12 cellular contexts compared by ENCODE assay signal in genomic region chr21:42039470-42039901, GRCh38. TPM values are rescaled to one million over a fixed set of nuclear protein-coding genes. Genes with fewer than 3 reads are reported as not detected.
A peak's percentile ranks its signal among the peaks of the same experiment; 100 is the strongest.
DNase-seq lines count a peak whose midpoint lies in the region; ATAC-seq and TF ChIP-seq lines count a peak whose summit lies in the region.
"Had no signal": no experiment of that assay in that cellular context is flagged by ENCODE, and none has a peak within 500 bp of the region (broad histone marks: within the 10 kb centered on the region; RNA-seq: fewer than 3 reads in every experiment).

No MANE protein-coding gene starts in this region.

- H3K36me3 Mint-ChIP-seq in immature natural killer cell, result no peaks in the 10 kb centered on the region

- H3K27me3 Mint-ChIP-seq in immature natural killer cell (ENCODE audit: low read depth in 3 of 3), result peaks cover 0 to 1% (median 0%) of the 10 kb centered on the region in 3 donors
- H3K27me3 Mint-ChIP-seq: stimulated activated naive CD8-positive, alpha-beta T cell treated with anti-CD3 and anti-CD28 coated beads, Interleukin-15, amount 100 ng/mL, for 72 hours had no signal

- DNase-seq in sciatic nerve (ENCODE audit: low spot score), result no peak
- no peak for DNase-seq in SKM-1 treated with dmso at 0.1 percent for 144 hours (lab: John Stamatoyannopoulos, UW; ENCODE audit: unreplicated experiment)
- DNase-seq in foreskin melanocyte, result no peak
- DNase-seq in immature natural killer cell, result no peak
- DNase-seq in T-helper 1 cell, result no peak
- DNase-seq: COR-L47; endodermal cell; mesendoderm; stimulated activated naive CD8-positive, alpha-beta T cell treated with anti-CD3 and anti-CD28 coated beads, Interleukin-15, amount 100 ng/mL, for 72 hours had no signal

- TF ChIP-seq CTCF in WI38 (IDR thresholded peaks at IDR 0.05; ENCODE audit: low read depth, low read length) (no peak), gastroesophageal sphincter (IDR thresholded peaks at IDR 0.05) (no peak)

- H3K27ac Mint-ChIP-seq in immature natural killer cell, result no peak overlapping the region
- H3K27ac Mint-ChIP-seq: endodermal cell; stimulated activated naive CD8-positive, alpha-beta T cell treated with anti-CD3 and anti-CD28 coated beads, Interleukin-15, amount 100 ng/mL, for 72 hours had no signal

- H3K4me1 Mint-ChIP-seq in immature natural killer cell, result no peaks in the 10 kb centered on the region

- H3K9me3 Mint-ChIP-seq in immature natural killer cell, result no peaks in the 10 kb centered on the region
- H3K9me3 Mint-ChIP-seq: stimulated activated naive CD8-positive, alpha-beta T cell treated with anti-CD3 and anti-CD28 coated beads, Interleukin-15, amount 100 ng/mL, for 72 hours had no signal

- H3K4me1 ChIP-seq in BLaER1 treated with 17β-estradiol and CSF1 and Interleukin-3, amounts not matched to agents 10 nM and 100 nM, result peaks cover 5 to 33% (median 18%) of the 10 kb centered on the region in 10 experiments; a peak in 18 of 20 replicates
- peaks cover 0 to 7% (median 0%) of the 10 kb centered on the region in 3 donors for H3K4me1 ChIP-seq in gastroesophageal sphincter

- H3K4me2 ChIP-seq in BLaER1 treated with 17β-estradiol and CSF1 and Interleukin-3, amounts not matched to agents 10 nM and 100 nM, result peak overlapping the region; percentile 6 to 85 (median 67); a peak in 20 of 22 replicates

- ATAC-seq in gastroesophageal sphincter (peak; percentile 77), sciatic nerve (peak; percentile 74)
- ATAC-seq: stimulated activated naive CD8-positive, alpha-beta T cell treated with anti-CD3 and anti-CD28 coated beads, Interleukin-15, amount 100 ng/mL, for 72 hours had no signal

- intact Hi-C loops in sciatic nerve (cut with DNase I), result no loop called here

- no peaks in the 10 kb centered on the region for H4K20me1 ChIP-seq in BLaER1 treated with 17β-estradiol and CSF1 and Interleukin-3, amounts not matched to agents 10 nM and 100 nM

- H3K4me3 Mint-ChIP-seq in immature natural killer cell, result no peak overlapping the region
- H3K4me3 Mint-ChIP-seq: endodermal cell; stimulated activated naive CD8-positive, alpha-beta T cell treated with anti-CD3 and anti-CD28 coated beads, Interleukin-15, amount 100 ng/mL, for 72 hours had no signal

- no peak overlapping the region for H3K4me3 ChIP-seq in BLaER1 treated with 17β-estradiol and CSF1 and Interleukin-3, amounts not matched to agents 10 nM and 100 nM
- H3K4me3 ChIP-seq in WI38 (ENCODE audit: low read depth, low read length), result peak overlapping the region; percentile 36
- H3K4me3 ChIP-seq in gastroesophageal sphincter, result no peak overlapping the region

- TF ChIP-seq EP300 in gastroesophageal sphincter (IDR thresholded peaks at IDR 0.05), result no peak

- no peaks in the 10 kb centered on the region for H3K27me3 ChIP-seq in BLaER1 treated with 17β-estradiol and CSF1 and Interleukin-3, amounts not matched to agents 10 nM and 100 nM
- no peaks in the 10 kb centered on the region for H3K27me3 ChIP-seq in gastroesophageal sphincter

- H3K27ac ChIP-seq in BLaER1 treated with 17β-estradiol and CSF1 and Interleukin-3, amounts not matched to agents 10 nM and 100 nM, result 0 out of 22 replicates have a peak overlapping the region, but pooled peaks of 2 of the 11 experiments have one; percentile 5 to 18
- no peak overlapping the region for H3K27ac ChIP-seq in gastroesophageal sphincter

- H3K9ac ChIP-seq in BLaER1 treated with 17β-estradiol and CSF1 and Interleukin-3, amounts not matched to agents 10 nM and 100 nM, result peak overlapping the region in 1 of 11 experiments; percentile 25; a peak in 1 of 22 replicates

- H3K36me3 ChIP-seq in BLaER1 treated with 17β-estradiol and CSF1 and Interleukin-3, amounts not matched to agents 10 nM and 100 nM, result no peaks in the 10 kb centered on the region
- H3K36me3 ChIP-seq in gastroesophageal sphincter, result no peaks in the 10 kb centered on the region

- peaks cover 0 to 5% (median 0%) of the 10 kb centered on the region in 11 experiments; a peak in 2 of 22 replicates for H3K9me3 ChIP-seq in BLaER1 treated with 17β-estradiol and CSF1 and Interleukin-3, amounts not matched to agents 10 nM and 100 nM (replicated peaks in 1 of 11)
- H3K9me3 ChIP-seq in gastroesophageal sphincter, result peaks cover 0 to 4% (median 0%) of the 10 kb centered on the region in 3 donors

- TF ChIP-seq POLR2A in gastroesophageal sphincter (IDR thresholded peaks at IDR 0.05), result no peak

- 28 to 33% methylated on average over 2 to 3 of the region's 5 CpGs for WGBS in gastroesophageal sphincter (ENCODE audit: low coverage in 1 of 2), 2 donors

RNA-seq across cellular contexts. Expression of gene ZBTB21, which starts 29.3 kb away (rescaled TPM):
- total RNA-seq in gastroesophageal sphincter (10 to 100 TPM in 2 of 4 donors, 1 to 10 TPM in 2; 6.6 to 14.1 (median 9.4) TPM), sciatic nerve (27.3 TPM)
- 1 to 10 TPM; 1.3 to 4.1 (median 2.2) TPM for polyA plus RNA-seq in immature natural killer cell

RNA-seq across cellular contexts. Expression of gene UMODL1, which starts 31.6 kb away (rescaled TPM):
- total RNA-seq in gastroesophageal sphincter (not detected), sciatic nerve (not detected)
- polyA plus RNA-seq in immature natural killer cell, result not detected
